ENCODE assay signal across 8 cellular contexts in the genomic region with DNA sequence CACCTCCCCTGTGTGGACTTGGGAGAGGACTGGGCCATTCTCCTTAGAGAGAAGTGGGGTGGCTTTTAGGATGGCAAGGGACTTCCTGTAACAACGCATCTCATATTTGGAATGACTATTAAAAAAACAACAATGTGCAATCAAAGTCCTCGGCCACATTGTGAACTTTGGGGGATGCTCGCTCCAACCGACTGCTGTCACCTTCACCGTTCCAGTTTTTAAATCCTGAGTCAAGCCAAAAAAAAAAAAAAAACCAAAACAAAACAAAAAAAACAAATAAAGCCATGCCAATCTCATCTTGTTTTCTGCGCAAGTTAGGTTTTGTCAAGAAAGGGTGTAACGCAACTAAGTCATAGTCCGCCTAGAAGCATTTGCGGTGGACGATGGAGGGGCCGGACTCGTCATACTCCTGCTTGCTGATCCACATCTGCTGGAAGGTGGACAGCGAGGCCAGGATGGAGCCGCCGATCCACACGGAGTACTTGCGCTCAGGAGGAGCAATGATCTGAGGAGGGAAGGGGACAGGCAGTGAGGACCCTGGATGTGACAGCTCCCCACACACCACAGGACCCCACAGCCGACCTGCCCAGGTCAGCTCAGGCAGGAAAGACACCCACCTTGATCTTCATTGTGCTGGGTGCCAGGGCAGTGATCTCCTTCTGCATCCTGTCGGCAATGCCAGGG. TPM values are rescaled to one million over a fixed set of nuclear protein-coding genes. Genes with fewer than 3 reads are reported as not detected.
DNase-seq lines count a peak whose midpoint lies in the region; ATAC-seq and TF ChIP-seq lines count a peak whose summit lies in the region.
"Not testable (repeated sequence)": the region's sequence is repeated elsewhere in the genome, so short reads cannot be mapped to it uniquely, and the experiment has no call there.

No MANE protein-coding gene starts in this region.

- not testable (repeated sequence) for TF ChIP-seq RAD21 in IMR-90 (IDR thresholded peaks at IDR 0.05; ENCODE audit: low read length)

- dilution Hi-C loops in IMR-90 (cut with HindIII; ENCODE audit: low sequenced_read_pairs, unreplicated experiment), result not testable (repeated sequence)

- H3K27ac Mint-ChIP-seq in WTC11 (peak overlapping the region; percentile 99), osteocyte (ENCODE audit: unreplicated experiment) (peak overlapping the region; percentile 92)

- not testable (repeated sequence) for ATAC-seq in IMR-90 (ENCODE audit: low read depth); WTC11; thoracic aorta (ENCODE audit: insufficient number of reproducible peaks, low FRiP score, low read depth)

- not testable (repeated sequence) for H3K9me3 Mint-ChIP-seq in WTC11; osteocyte (ENCODE audit: unreplicated experiment)

- H3K23ac ChIP-seq in IMR-90 (ENCODE audit: low read depth, low read length), result peak overlapping the region; percentile 86

- intact Hi-C loops in IMR-90 (cut with micrococcal nuclease); esophagus squamous epithelium (cut with DNase I): not testable (repeated sequence)

- peak overlapping the region; percentile 60; the same call in 1 of the 2 replicates for H3K56ac ChIP-seq in IMR-90 (ENCODE audit: extremely low read depth, insufficient read depth, low read length)

- CTCF ChIA-PET in IMR-90 (lab: Yijun Ruan, JAX); WTC11 (lab: Charles Lee): not testable (repeated sequence)

- H2BK15ac ChIP-seq in IMR-90 (ENCODE audit: low read depth, low read length), result not testable (repeated sequence)

- 0 out of 2 replicates have a peak, but pooled peaks have one; percentile 16 for TF ChIP-seq POLR2A in IMR-90 (IDR thresholded peaks at IDR 0.05; ENCODE audit: low read depth, low read length)
- TF ChIP-seq POLR2A in esophagus squamous epithelium (IDR thresholded peaks at IDR 0.05), result peak in 2 of 4 donors; percentile 8 to 22

- H2BK20ac ChIP-seq in IMR-90 (ENCODE audit: low read depth, low read length), result not testable (repeated sequence)

- peak; percentile 70 for DNase-seq in DMS153 treated with DMSO at 0.1 percent for 48 hours (lab: John Stamatoyannopoulos, UW; ENCODE audit: unreplicated experiment)
- not testable (repeated sequence) for DNase-seq in IMR-90; WTC11 (ENCODE audit: low spot score); astrocyte of the cerebellum (ENCODE audit: low read depth); esophagus squamous epithelium (lab: John Stamatoyannopoulos, UW); osteocyte (ENCODE audit: extremely low spot score, unreplicated experiment); thoracic aorta (ENCODE audit: low spot score)

- not testable (repeated sequence) for H2AK5ac ChIP-seq in IMR-90 (ENCODE audit: low read depth, low read length)

- H4K91ac ChIP-seq in IMR-90 (ENCODE audit: insufficient read depth, low read depth, low read length), result not testable (repeated sequence)

- H3K27ac ChIP-seq in IMR-90 (ENCODE audit: insufficient read depth, low read length), result peak overlapping the region; percentile 98
- peak overlapping the region; percentile 99 to 100 (median 100) for H3K27ac ChIP-seq in esophagus squamous epithelium
- H3K27ac ChIP-seq in layer of hippocampus (ENCODE audit: low read depth, low read length), result peak overlapping the region; percentile 39
- peak overlapping the region; percentile 97 to 100 for H3K27ac ChIP-seq in thoracic aorta

- H4K5ac ChIP-seq in IMR-90 (ENCODE audit: low read depth, low read length), result not testable (repeated sequence)

- H3K27me3 ChIP-seq in IMR-90 (ENCODE audit: control insufficient read depth, insufficient read depth, low read length); esophagus squamous epithelium; layer of hippocampus (ENCODE audit: control insufficient read depth, insufficient read depth, low read length); thoracic aorta (replicated peaks; ENCODE audit: insufficient read depth): not testable (repeated sequence)

- not testable (repeated sequence) for H2AK9ac ChIP-seq in IMR-90 (replicated peaks; ENCODE audit: low read depth, low read length, poor library complexity)

- peak overlapping the region; percentile 79 for H3K4me2 ChIP-seq in IMR-90 (ENCODE audit: low read depth, low read length)

- peak overlapping the region; percentile 89 for H2BK5ac ChIP-seq in IMR-90 (ENCODE audit: low read depth, low read length, poor library complexity, severe bottlenecking)

- peak overlapping the region; percentile 12 for H3K4ac ChIP-seq in IMR-90 (ENCODE audit: low read depth, low read length)

- no CpG with 5 or more reads among the region's 19 CpGs for WGBS in IMR-90 (ENCODE audit: extremely low coverage in 2 of 2, insufficient read length in 1 of 2), 2 experiments
- WGBS in esophagus squamous epithelium, 2 donors, result 43 to 48% methylated on average over 12 to 17 of the region's 19 CpGs

- POLR2A ChIA-PET in IMR-90 (lab: Charles Lee; ENCODE audit: unreplicated experiment), result not testable (repeated sequence)
- POLR2A ChIA-PET in WTC11 (lab: Charles Lee), result interaction anchor here (0.9 kb wide), 1 partner anchor 138 kb away, joined by 3 read pairs; no protein-coding TSS in a partner anchor

- H4K8ac ChIP-seq in IMR-90 (ENCODE audit: low read depth in 2 of 2, low read length in 2 of 2), result not testable (repeated sequence)

- H3K18ac ChIP-seq in IMR-90 (ENCODE audit: low read depth, low read length), result not testable (repeated sequence)

- H3K9me3 ChIP-seq in IMR-90 (ENCODE audit: control insufficient read depth, insufficient read depth, low read length); esophagus squamous epithelium; thoracic aorta: not testable (repeated sequence)

- not testable (repeated sequence) for H3K27me3 Mint-ChIP-seq in WTC11 (ENCODE audit: low read depth); osteocyte (ENCODE audit: unreplicated experiment)

- peaks cover 59% of the 10 kb centered on the region for H3K36me3 Mint-ChIP-seq in WTC11
- peaks cover 33% of the 10 kb centered on the region for H3K36me3 Mint-ChIP-seq in osteocyte (ENCODE audit: unreplicated experiment)

- peak overlapping the region; percentile 57 for H2AFZ ChIP-seq in IMR-90 (replicated peaks; ENCODE audit: low read length, poor library complexity)

- not testable (repeated sequence) for H3K9me1 ChIP-seq in IMR-90 (ENCODE audit: insufficient read depth, low read length)

- H3K36me3 ChIP-seq in IMR-90 (ENCODE audit: control insufficient read depth, insufficient read depth, low read length) (peaks cover 41% of the 10 kb centered on the region), esophagus squamous epithelium (peaks cover 34 to 55% (median 45%) of the 10 kb centered on the region in 3 donors), thoracic aorta (peaks cover 41% of the 10 kb centered on the region)

- BruUV-seq in IMR-90 (replicated peaks; lab: Mats Ljungman, UMichigan), result not testable (repeated sequence)

- peaks cover 7 to 44% of the 10 kb centered on the region in 2 experiments for H3K79me1 ChIP-seq in IMR-90 (ENCODE audit: low read depth in 1 of 2, low read length in 2 of 2)

- H4K20me1 ChIP-seq in IMR-90 (ENCODE audit: insufficient read depth, low read length), result peaks cover 74% of the 10 kb centered on the region

- H3K4me1 ChIP-seq in IMR-90 (ENCODE audit: control insufficient read depth, insufficient read depth, low read length), result peaks cover 12% of the 10 kb centered on the region
- H3K4me1 ChIP-seq in esophagus squamous epithelium, result peaks cover 37 to 54% (median 37%) of the 10 kb centered on the region in 3 donors
- not testable (repeated sequence) for H3K4me1 ChIP-seq in thoracic aorta (ENCODE audit: control insufficient read depth in 1 of 2, low read depth in 2 of 2)

- H3K4me3 Mint-ChIP-seq in WTC11 (peak overlapping the region; percentile 94), osteocyte (ENCODE audit: unreplicated experiment) (peak overlapping the region; percentile 91)

- not testable (repeated sequence) for TF ChIP-seq CTCF in IMR-90 (conservative IDR thresholded peaks at IDR 0.05; ENCODE audit: low read depth, low read length); WTC11 (IDR thresholded peaks at IDR 0.05); astrocyte of the cerebellum (IDR thresholded peaks at IDR 0.05; ENCODE audit: low read depth, low read length, missing control alignments); esophagus squamous epithelium (IDR thresholded peaks at IDR 0.05); osteocyte (IDR thresholded peaks at IDR 0.05); thoracic aorta (IDR thresholded peaks at IDR 0.05)

- in situ Hi-C loops in IMR-90 (cut with MboI; ENCODE audit: low sequenced_read_pairs); astrocyte of the cerebellum (cut with HindIII; ENCODE audit: low sequenced_read_pairs): not testable (repeated sequence)

- H3K4me3 ChIP-seq in IMR-90 (ENCODE audit: insufficient read depth, low read depth, low read length) (peak overlapping the region; percentile 91), astrocyte of the cerebellum (ENCODE audit: low read depth, low read length) (peak overlapping the region; percentile 93), esophagus squamous epithelium (peak overlapping the region; percentile 68 to 99 (median 96)), thoracic aorta (peak overlapping the region; percentile 78)

- H3K14ac ChIP-seq in IMR-90 (replicated peaks; ENCODE audit: low read depth, low read length), result peak overlapping the region; percentile 66

- peak overlapping the region; percentile 97 for H3K9ac ChIP-seq in IMR-90 (ENCODE audit: low read depth, low read length)

- not testable (repeated sequence) for H2BK120ac ChIP-seq in IMR-90 (ENCODE audit: low read depth, low read length)

- H3K4me1 Mint-ChIP-seq in WTC11, result peaks cover 37% of the 10 kb centered on the region
- H3K4me1 Mint-ChIP-seq in osteocyte (ENCODE audit: unreplicated experiment), result peaks cover 35% of the 10 kb centered on the region

RNA-seq across cellular contexts. Expression of a gene that starts 2.9 kb away (rescaled TPM):
- 7,721 and 7,727 TPM in 2 replicates for total RNA-seq in IMR-90 (2012; rRNA removed)
- 9,060 and 9,985 TPM in 2 replicates for polyA plus RNA-seq in IMR-90 (2012; rRNA removed)
- polyA plus RNA-seq in IMR-90 (2012; cell fraction: cytosol; rRNA removed), result 16,337 and 21,423 TPM in 2 replicates
- 3,466 and 15,446 TPM in 2 replicates for polyA plus RNA-seq in IMR-90 (2012; cell fraction: nucleus; rRNA removed; ENCODE audit: low replicate concordance)
- 4,967 to 5,221 TPM (median 5,193 TPM) in 3 replicates for total RNA-seq in WTC11 (2021)
- 1,000 to 10,000 TPM; 1,929 to 4,068 (median 3,351) TPM for total RNA-seq in esophagus squamous epithelium
- 3,263 and 3,275 TPM in 2 replicates for total RNA-seq in osteocyte
- over 10,000 TPM in 1 of 2 donors, 1,000 to 10,000 TPM in 1; 7,643 to 10,126 TPM for total RNA-seq in thoracic aorta

RNA-seq across cellular contexts. Expression of a gene that starts 13.9 kb away (rescaled TPM):
- total RNA-seq in IMR-90 (2012; rRNA removed) (2.0 and 2.2 TPM in 2 replicates), WTC11 (2021) (18.9 to 22.0 TPM (median 21.8 TPM) in 3 replicates), esophagus squamous epithelium (1 to 10 TPM; 6.2 to 9.6 (median 8.3) TPM), osteocyte (15.8 and 18.2 TPM in 2 replicates), thoracic aorta (1 to 10 TPM; 7.2 to 8.1 TPM)
- polyA plus RNA-seq in IMR-90 (2012; rRNA removed), result 6.4 and 8.7 TPM in 2 replicates
- 3.8 and 7.0 TPM in 2 replicates for polyA plus RNA-seq in IMR-90 (2012; cell fraction: cytosol; rRNA removed)
- 7.2 and 21.7 TPM in 2 replicates for polyA plus RNA-seq in IMR-90 (2012; cell fraction: nucleus; rRNA removed; ENCODE audit: low replicate concordance)

Comparison
In these comparisons a context has a peak if more than half of its experiments do, and no peak if none do; other contexts are left out.
1. H3K27ac ChIP-seq: peak in every context shown above with its lines; median percentile 100 in esophagus squamous epithelium; 98 in thoracic aorta; 98 in IMR-90; 39 in layer of hippocampus.